In the genomic region with DNA sequence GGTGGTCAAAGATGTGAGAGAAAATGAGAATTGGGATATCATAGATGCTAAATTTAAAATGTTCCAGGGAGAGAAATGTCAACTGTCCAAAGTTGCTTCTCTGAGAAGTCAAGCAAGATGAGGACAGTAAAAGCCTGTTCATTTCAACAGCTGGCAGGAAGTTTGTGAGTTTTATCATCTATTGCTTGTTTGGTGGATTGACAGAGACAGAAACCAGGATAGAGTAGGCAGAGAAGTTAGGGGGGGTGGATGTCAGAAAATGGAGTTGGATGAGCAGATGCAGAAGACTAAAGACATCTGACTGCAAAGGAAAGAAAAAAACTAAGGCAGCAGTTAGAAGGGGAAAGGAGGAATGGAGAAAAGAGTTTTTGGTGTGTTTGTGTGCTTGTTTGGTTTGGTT, we compare ENCODE assay signal across 17 cellular contexts.
A peak's percentile ranks its signal among the peaks of the same experiment; 100 is the strongest.
DNase-seq lines count a peak whose midpoint lies in the region; ATAC-seq, FAIRE-seq and TF ChIP-seq lines count a peak whose summit lies in the region.
"Had no signal": no experiment of that assay in that cellular context is flagged by ENCODE, and none has a peak within 500 bp of the region (broad histone marks: within the 10 kb centered on the region; RNA-seq: fewer than 3 reads in every experiment).

No MANE protein-coding gene starts in this region.

- H3K79me2 ChIP-seq in smooth muscle cell (ENCODE audit: low read depth) = no peaks in the 10 kb centered on the region

- no peak overlapping the region for H3K4me3 ChIP-seq in CD4-positive, alpha-beta memory T cell (ENCODE audit: low read length in 2 of 2)
- no peak overlapping the region for H3K4me3 ChIP-seq in naive thymus-derived CD4-positive, alpha-beta T cell (ENCODE audit: low read length)
- H3K4me3 ChIP-seq in smooth muscle cell = no peak overlapping the region
- H3K4me3 ChIP-seq: GM23248 had no signal

- no peaks in the 10 kb centered on the region for H3K27me3 Mint-ChIP-seq in CD4-positive, alpha-beta memory T cell
- no peaks in the 10 kb centered on the region for H3K27me3 Mint-ChIP-seq in naive thymus-derived CD4-positive, alpha-beta T cell
- H3K27me3 Mint-ChIP-seq: B cell had no signal

- FAIRE-seq in D721Med (lab: Jason Lieb, UNC) = no peak
- FAIRE-seq: A204.1, GM18507, HepG2, HTR-8/SVneo had no signal

- peaks cover 0 to 5% (median under 1%) of the 10 kb centered on the region in 8 donors for H3K9me3 Mint-ChIP-seq in CD4-positive, alpha-beta memory T cell
- H3K9me3 Mint-ChIP-seq in naive thymus-derived CD4-positive, alpha-beta T cell = peaks cover 0 to 12% (median 4%) of the 10 kb centered on the region in 11 donors
- H3K9me3 Mint-ChIP-seq: H9 had no signal

- peaks cover 0 to 10% (median 6%) of the 10 kb centered on the region in 4 donors for H3K4me1 Mint-ChIP-seq in CD4-positive, alpha-beta memory T cell
- peaks cover 0 to 54% (median 33%) of the 10 kb centered on the region in 7 donors for H3K4me1 Mint-ChIP-seq in naive thymus-derived CD4-positive, alpha-beta T cell
- H3K4me1 Mint-ChIP-seq: B cell, H9 had no signal

- H3K27me3 ChIP-seq in CD4-positive, alpha-beta memory T cell (ENCODE audit: insufficient read depth, low read length) = no peaks in the 10 kb centered on the region
- H3K27me3 ChIP-seq in naive thymus-derived CD4-positive, alpha-beta T cell (ENCODE audit: control insufficient read depth in 2 of 2, insufficient read depth in 2 of 2, low read length in 2 of 2) = no peaks in the 10 kb centered on the region
- H3K27me3 ChIP-seq in smooth muscle cell (ENCODE audit: low read depth) = no peaks in the 10 kb centered on the region

- H3K36me3 ChIP-seq in CD4-positive, alpha-beta memory T cell (ENCODE audit: insufficient read depth, low read length) = no peaks in the 10 kb centered on the region
- peaks cover 0 to 3% (median 0%) of the 10 kb centered on the region in 3 experiments for H3K36me3 ChIP-seq in naive thymus-derived CD4-positive, alpha-beta T cell (ENCODE audit: control insufficient read depth in 2 of 3, insufficient read depth in 3 of 3, low read length in 3 of 3)
- no peaks in the 10 kb centered on the region for H3K36me3 ChIP-seq in smooth muscle cell (ENCODE audit: low read depth)

- no peak overlapping the region for H3K27ac ChIP-seq in CD4-positive, alpha-beta memory T cell (ENCODE audit: low read depth, low read length)
- H3K27ac ChIP-seq in angular gyrus (ENCODE audit: low read depth, low read length) (peak overlapping the region; percentile 13), smooth muscle cell (ENCODE audit: low read depth) (no peak overlapping the region)
- no peak overlapping the region for H3K27ac ChIP-seq in naive thymus-derived CD4-positive, alpha-beta T cell (ENCODE audit: low read depth, low read length)
- H3K27ac ChIP-seq: GM23248 had no signal

- no peak for DNase-seq in CD4-positive, alpha-beta memory T cell
- no peak for DNase-seq in naive thymus-derived CD4-positive, alpha-beta T cell
- DNase-seq in smooth muscle cell (lab: John Stamatoyannopoulos, UW; ENCODE audit: unreplicated experiment) (no peak), left colon (no peak), D721Med (ENCODE audit: insufficient read length, low spot score) (no peak), NCI-H146 (lab: John Stamatoyannopoulos, UW) (no peak), HPDE6-E6E7 (ENCODE audit: extremely low spot score) (no peak)
- DNase-seq: C1 segment of cervical spinal cord, DMS 273 treated with DMSO at 0.1 percent for 48 hours, GM23248, H9 had no signal

- ATAC-seq in naive thymus-derived CD4-positive, alpha-beta T cell = no peak
- ATAC-seq in left colon = no peak
- ATAC-seq: HepG2 had no signal

- H3K4me3 Mint-ChIP-seq in CD4-positive, alpha-beta memory T cell = no peak overlapping the region
- H3K4me3 Mint-ChIP-seq in naive thymus-derived CD4-positive, alpha-beta T cell = no peak overlapping the region
- H3K4me3 Mint-ChIP-seq: B cell, H9 had no signal

- H3K9me3 ChIP-seq in CD4-positive, alpha-beta memory T cell (ENCODE audit: control insufficient read depth in 1 of 2, low read length in 2 of 2) = no peaks in the 10 kb centered on the region
- no peaks in the 10 kb centered on the region for H3K9me3 ChIP-seq in naive thymus-derived CD4-positive, alpha-beta T cell (ENCODE audit: control insufficient read depth in 2 of 3, low read length in 3 of 3)
- no peaks in the 10 kb centered on the region for H3K9me3 ChIP-seq in smooth muscle cell (replicated peaks; ENCODE audit: low read depth)

- no peaks in the 10 kb centered on the region for H3K4me1 ChIP-seq in CD4-positive, alpha-beta memory T cell (ENCODE audit: insufficient read depth, low read length)
- H3K4me1 ChIP-seq in naive thymus-derived CD4-positive, alpha-beta T cell (ENCODE audit: control insufficient read depth in 2 of 2, insufficient read depth in 2 of 2, low read length in 2 of 2) = no peaks in the 10 kb centered on the region
- H3K4me1 ChIP-seq in smooth muscle cell (ENCODE audit: low read depth) = no peaks in the 10 kb centered on the region

- POLR2A ChIA-PET in CD4-positive, alpha-beta memory T cell (lab: Charles Lee; ENCODE audit: partially characterized antibody) = no interaction called here
- POLR2A ChIA-PET in naive thymus-derived CD4-positive, alpha-beta T cell (lab: Charles Lee) = no interaction called here

- H3K9ac ChIP-seq in smooth muscle cell (ENCODE audit: low read depth) = no peak overlapping the region
- H3K9ac ChIP-seq: GM23248 had no signal

- H3K36me3 Mint-ChIP-seq in CD4-positive, alpha-beta memory T cell = peaks cover 0 to 13% of the 10 kb centered on the region in 2 donors
- peaks cover 0 to 70% (median 63%) of the 10 kb centered on the region in 5 donors for H3K36me3 Mint-ChIP-seq in naive thymus-derived CD4-positive, alpha-beta T cell

- H3K27ac Mint-ChIP-seq in CD4-positive, alpha-beta memory T cell = peak overlapping the region in 5 of 7 donors; percentile 0 to 24 (median 7)
- peak overlapping the region in 7 of 9 donors; percentile 1 to 77 (median 48) for H3K27ac Mint-ChIP-seq in naive thymus-derived CD4-positive, alpha-beta T cell
- H3K27ac Mint-ChIP-seq: B cell, H9 had no signal

- H2AFZ ChIP-seq in smooth muscle cell (ENCODE audit: low read depth) = peak overlapping the region; percentile 33
- H2AFZ ChIP-seq: GM23248 had no signal

- TF ChIP-seq CTCF in smooth muscle cell (IDR thresholded peaks at IDR 0.05; ENCODE audit: borderline replicate concordance, insufficient read depth, poor library complexity, severe bottlenecking) (no peak), D721Med (IDR thresholded peaks at IDR 0.05; ENCODE audit: insufficient read depth, missing control alignments) (no peak)

- intact Hi-C loops in CD4-positive, alpha-beta memory T cell (cut with micrococcal nuclease) = no loop called here
- intact Hi-C loops in naive thymus-derived CD4-positive, alpha-beta T cell (cut with micrococcal nuclease) = no loop called here
- intact Hi-C loops in left colon (cut with DNase I, micrococcal nuclease) = no loop called here

- no peaks in the 10 kb centered on the region for H4K20me1 ChIP-seq in smooth muscle cell (ENCODE audit: low read depth)

- H3K4me2 ChIP-seq in smooth muscle cell = no peak overlapping the region

- no peaks in the 10 kb centered on the region for H3F3A ChIP-seq in smooth muscle cell (ENCODE audit: low read depth)

- CTCF ChIA-PET in CD4-positive, alpha-beta memory T cell (lab: Charles Lee; ENCODE audit: partially characterized antibody) = interaction anchor here (1.0 kb wide), 1 partner anchor 173 kb away, joined by 3 read pairs; no protein-coding TSS in a partner anchor
- CTCF ChIA-PET in naive thymus-derived CD4-positive, alpha-beta T cell (lab: Charles Lee) = no interaction called here
